ENCODE assay signal across 22 cellular contexts in genomic region chr4:158166701-158167100, GRCh38. TPM values are rescaled to one million over a fixed set of nuclear protein-coding genes. Genes with fewer than 3 reads are reported as not detected.
DNase-seq lines count a peak whose midpoint lies in the region; ATAC-seq, FAIRE-seq and TF ChIP-seq lines count a peak whose summit lies in the region.
"Had no signal": no experiment of that assay in that cellular context is flagged by ENCODE, and none has a peak within 500 bp of the region (broad histone marks: within the 10 kb centered on the region; RNA-seq: fewer than 3 reads in every experiment).

No MANE protein-coding gene starts in this region.

- no peak overlapping the region for H3K4me3 ChIP-seq in cardiac muscle cell
- peak overlapping the region in 2 of 3 experiments; percentile 53 to 94 for H3K4me3 ChIP-seq in endothelial cell of umbilical vein (replicated peaks in 1 of 3; ENCODE audit: insufficient read depth in 1 of 3, low read depth in 1 of 3, low read length in 3 of 3)
- peak overlapping the region; percentile 7 for H3K4me3 ChIP-seq in psoas muscle
- H3K4me3 ChIP-seq in uterus = peak overlapping the region; percentile 47 to 60
- H3K4me3 ChIP-seq in gastroesophageal sphincter = peak overlapping the region in 1 of 2 donors; percentile 58
- H3K4me3 ChIP-seq: BLaER1, GM12878 had no signal

- H3K79me2 ChIP-seq in endothelial cell of umbilical vein (ENCODE audit: control insufficient read depth, insufficient read depth, low read length) = peaks cover 91% of the 10 kb centered on the region

- dilution Hi-C loops in endothelial cell of umbilical vein (cut with MboI; ENCODE audit: extremely low pct_ligation_motif_present, low sequenced_read_pairs) = loop anchor here (25.0 kb wide), 1 partner anchor 154 kb away; no protein-coding TSS in a partner anchor

- H3K4me2 ChIP-seq in endothelial cell of umbilical vein (ENCODE audit: insufficient read depth, low read length) = peak overlapping the region; percentile 92
- H3K4me2 ChIP-seq: BLaER1 had no signal

- CTCF ChIA-PET in endothelial cell of umbilical vein (lab: Charles Lee) = interaction anchor here (0.9 kb wide), 1 partner anchor 166 kb away, joined by 3 read pairs; no protein-coding TSS in a partner anchor

- BruUV-seq in endothelial cell of umbilical vein (replicated peaks; lab: Mats Ljungman, UMichigan) = no TSS peak

- intact Hi-C loops in left cardiac atrium (cut with DNase I) (no loop called here), endothelial cell of umbilical vein (cut with micrococcal nuclease) (no loop called here), psoas muscle (cut with DNase I) (loop anchor here in 1 of 2 donors (5.0 kb wide), 1 partner anchor 159 kb away; no protein-coding TSS in a partner anchor), uterus (cut with DNase I; ENCODE audit: low total_unique reads) (no loop called here)

- 45 to 52% (median 49%) methylated on average over 2 of the region's 2 CpGs for WGBS in psoas muscle, 3 donors
- 32 to 40% methylated on average over 2 of the region's 2 CpGs for WGBS in gastroesophageal sphincter (ENCODE audit: low coverage in 1 of 2), 2 donors

- ATAC-seq in left cardiac atrium (no peak), psoas muscle (no peak), gastroesophageal sphincter (no peak)
- ATAC-seq: esophagus mucosa; GM12878; stimulated activated naive CD8-positive, alpha-beta T cell treated with anti-CD3 and anti-CD28 coated beads, Interleukin-15, Interleukin-2, amounts not matched to agents 100 U/mL and 50 U/mL, for 24 hours; T-helper 17 cell had no signal

- H3K9me1 ChIP-seq in endothelial cell of umbilical vein (replicated peaks; ENCODE audit: control insufficient read depth, extremely low read depth, insufficient read depth, low read length) = no peaks in the 10 kb centered on the region

- H4K20me1 ChIP-seq in endothelial cell of umbilical vein (replicated peaks; ENCODE audit: control insufficient read depth, extremely low read depth, insufficient read depth, low read length) = no peaks in the 10 kb centered on the region
- H4K20me1 ChIP-seq: BLaER1 had no signal

- POLR2A ChIA-PET in endothelial cell of umbilical vein (lab: Charles Lee) = no interaction called here

- H3K27ac ChIP-seq in cardiac muscle cell (no peak overlapping the region), endothelial cell of umbilical vein (ENCODE audit: insufficient read depth, low read depth, low read length) (peak overlapping the region; percentile 18), psoas muscle (peak overlapping the region; percentile 21), uterus (peak overlapping the region; percentile 90 to 97), gastroesophageal sphincter (peak overlapping the region in 2 of 4 donors; percentile 15 to 84)
- H3K27ac ChIP-seq: BLaER1 had no signal

- TF ChIP-seq CTCF in cardiac muscle cell (IDR thresholded peaks at IDR 0.05; ENCODE audit: low read depth, low read length) (peak; percentile 4), endothelial cell of umbilical vein (IDR thresholded peaks at IDR 0.05; ENCODE audit: extremely low read depth in 1 of 2, insufficient read depth in 1 of 2, low read depth in 1 of 2, low read length in 2 of 2) (no peak), psoas muscle (IDR thresholded peaks at IDR 0.05) (no peak), uterus (IDR thresholded peaks at IDR 0.05) (peak in 1 of 4 experiments; percentile 9), gastroesophageal sphincter (IDR thresholded peaks at IDR 0.05) (peak in 1 of 4 experiments; percentile 11)

- H3K4me1 ChIP-seq in cardiac muscle cell (ENCODE audit: low read depth) = peaks cover 15% of the 10 kb centered on the region
- H3K4me1 ChIP-seq in endothelial cell of umbilical vein (ENCODE audit: control insufficient read depth, extremely low read depth, insufficient read depth, low read length) = peaks cover 58% of the 10 kb centered on the region
- H3K4me1 ChIP-seq in psoas muscle = peaks cover 19% of the 10 kb centered on the region
- H3K4me1 ChIP-seq in uterus = peaks cover 0 to 17% of the 10 kb centered on the region in 2 donors
- peaks cover 0 to 41% (median 0%) of the 10 kb centered on the region in 3 donors for H3K4me1 ChIP-seq in gastroesophageal sphincter

- DNase-seq in cardiac muscle cell (ENCODE audit: low read depth in 1 of 2, low spot score in 1 of 2) (peak in 1 of 2 donors; percentile 62), left cardiac atrium (no peak), endothelial cell of umbilical vein (ENCODE audit: low read depth, low spot score) (peak; percentile 71), psoas muscle (no peak), uterus (no peak), NCI-H526 (lab: John Stamatoyannopoulos, UW) (no peak), H4 (ENCODE audit: low spot score) (no peak)
- DNase-seq: 8988T; activated CD4-positive, alpha-beta memory T cell treated with anti-CD3 and anti-CD28 coated beads, Interleukin-2, amount 10 ng/mL, durations not matched to agents 7 days and 5 days; activated naive CD4-positive, alpha-beta T cell treated with anti-CD3 and anti-CD28 coated beads, Interleukin-2, amount 50 U/mL, for 16 hours; activated T-cell treated with anti-CD3 and anti-CD28 coated beads, Interleukin-2, amount 50 U/mL, for 1 hour; GF-D8; midbrain; NCI-H1105; stimulated activated CD4-positive, alpha-beta T cell treated with anti-CD3 and anti-CD28 coated beads, Interleukin-1b, Interleukin-23, amount 100 ng/mL, for 48 hours; stimulated activated naive CD8-positive, alpha-beta T cell treated with anti-CD3 and anti-CD28 coated beads, Interleukin-15, Interleukin-2, amounts not matched to agents 100 U/mL and 50 U/mL, for 24 hours; T-helper 17 cell had no signal

- no peak for TF ChIP-seq EP300 in gastroesophageal sphincter (IDR thresholded peaks at IDR 0.05)

- peak overlapping the region; percentile 82 for H3K9ac ChIP-seq in endothelial cell of umbilical vein (replicated peaks; ENCODE audit: extremely low read depth, insufficient read depth, low read length)
- H3K9ac ChIP-seq: BLaER1 had no signal

- H3K27me3 ChIP-seq in cardiac muscle cell (no peaks in the 10 kb centered on the region), endothelial cell of umbilical vein (ENCODE audit: control insufficient read depth in 2 of 2, insufficient read depth in 2 of 2, low read length in 2 of 2) (no peaks in the 10 kb centered on the region), psoas muscle (ENCODE audit: insufficient read depth in 3 of 3, low read length in 2 of 3) (peaks cover 0 to 4% (median 0%) of the 10 kb centered on the region in 3 donors), uterus (no peaks in the 10 kb centered on the region), gastroesophageal sphincter (no peaks in the 10 kb centered on the region)
- H3K27me3 ChIP-seq: BLaER1 had no signal

- TF ChIP-seq POLR2A in endothelial cell of umbilical vein (IDR thresholded peaks at IDR 0.05; ENCODE audit: low read depth, low read length) = no peak
- TF ChIP-seq POLR2A in uterus (IDR thresholded peaks at IDR 0.05) = no peak
- TF ChIP-seq POLR2A in gastroesophageal sphincter (IDR thresholded peaks at IDR 0.05) = no peak

- H3K9me3 ChIP-seq in cardiac muscle cell (ENCODE audit: low read depth) (no peaks in the 10 kb centered on the region), endothelial cell of umbilical vein (replicated peaks; ENCODE audit: control insufficient read depth, insufficient read depth, low read length) (no peaks in the 10 kb centered on the region), psoas muscle (no peaks in the 10 kb centered on the region), uterus (no peaks in the 10 kb centered on the region), gastroesophageal sphincter (no peaks in the 10 kb centered on the region)
- H3K9me3 ChIP-seq: BLaER1 had no signal

- H3K36me3 ChIP-seq in cardiac muscle cell = no peaks in the 10 kb centered on the region
- H3K36me3 ChIP-seq in endothelial cell of umbilical vein (ENCODE audit: control insufficient read depth in 2 of 2, extremely low read depth in 1 of 2, insufficient read depth in 2 of 2, low read length in 2 of 2) = peaks cover 0 to 7% of the 10 kb centered on the region in 2 experiments
- no peaks in the 10 kb centered on the region for H3K36me3 ChIP-seq in psoas muscle (ENCODE audit: insufficient read depth in 1 of 2, low read depth in 1 of 2)
- no peaks in the 10 kb centered on the region for H3K36me3 ChIP-seq in uterus
- no peaks in the 10 kb centered on the region for H3K36me3 ChIP-seq in gastroesophageal sphincter
- H3K36me3 ChIP-seq: BLaER1 had no signal

- H2AFZ ChIP-seq in endothelial cell of umbilical vein (ENCODE audit: low read depth, low read length) = no peak overlapping the region

- FAIRE-seq in endothelial cell of umbilical vein (lab: Jason Lieb, UNC) = no peak
- FAIRE-seq: GM12878, keratinocyte had no signal

RNA-seq across cellular contexts. Expression of gene GASK1B, which starts 6.1 kb away (rescaled TPM):
- total RNA-seq in cardiac muscle cell (17.3 and 19.1 TPM in 2 replicates), left cardiac atrium (10 to 100 TPM; 61.5 to 71.2 TPM), endothelial cell of umbilical vein (235 and 238 TPM in 2 replicates), psoas muscle (10 to 100 TPM in 1 of 4 donors, 1 to 10 TPM in 3; 5.3 to 16.7 (median 8.0) TPM), uterus (100 to 1,000 TPM in 1 of 4 donors, 10 to 100 TPM in 3; 54.7 to 135 (median 62.7) TPM), gastroesophageal sphincter (10 to 100 TPM; 33.8 to 66.6 (median 42.0) TPM)
- polyA plus RNA-seq in cardiac muscle cell (5.7 and 8.5 TPM in 2 replicates), endothelial cell of umbilical vein (141 and 160 TPM in 2 replicates), psoas muscle (1 to 10 TPM; 2.6 to 5.4 (median 3.2) TPM)
- polyA plus RNA-seq in endothelial cell of umbilical vein (2011; cell fraction: cytosol; rRNA removed) = 95.6 and 113 TPM in 2 replicates
- 127 and 148 TPM in 2 replicates for polyA plus RNA-seq in endothelial cell of umbilical vein (2011; cell fraction: nucleus; rRNA removed)
- polyA plus RNA-seq in endothelial cell of umbilical vein (2012) = 142 and 143 TPM in 2 replicates
- polyA minus RNA-seq in endothelial cell of umbilical vein = 352 and 369 TPM in 2 replicates
- polyA minus RNA-seq in endothelial cell of umbilical vein (2011; cell fraction: cytosol; rRNA and poly(A)+ RNA removed) = not detected
- polyA minus RNA-seq in endothelial cell of umbilical vein (2011; cell fraction: nucleus; rRNA and poly(A)+ RNA removed) = 427 and 439 TPM in 2 replicates
- total RNA-seq in H4 (2014; rRNA removed; shearing (Covaris generic)) = 2.1 and 2.2 TPM in 2 replicates
- total RNA-seq: activated CD4-positive, alpha-beta memory T cell treated with anti-CD3 and anti-CD28 coated beads, Interleukin-2, amount 10 ng/mL, durations not matched to agents 7 days and 5 days had no signal

RNA-seq across cellular contexts. Expression of gene TMEM144, which starts 43.6 kb away (rescaled TPM):
- total RNA-seq in cardiac muscle cell (7.8 and 11.6 TPM in 2 replicates), left cardiac atrium (10 to 100 TPM in 1 of 2 donors, 1 to 10 TPM in 1; 9.3 to 11.1 TPM), endothelial cell of umbilical vein (23.0 and 23.9 TPM in 2 replicates), psoas muscle (1 to 10 TPM in 3 of 4 donors, under 1 TPM in 1; 0.88 to 1.9 (median 1.4) TPM), uterus (1 to 10 TPM; 3.8 to 9.7 (median 5.0) TPM), gastroesophageal sphincter (10 to 100 TPM in 1 of 4 donors, 1 to 10 TPM in 3; 3.9 to 13.4 (median 6.3) TPM)
- polyA plus RNA-seq in cardiac muscle cell (11.0 and 11.4 TPM in 2 replicates), endothelial cell of umbilical vein (10.5 and 10.6 TPM in 2 replicates), psoas muscle (1 to 10 TPM in 2 of 3 donors, under 1 TPM in 1; 0.53 to 1.2 (median 1.0) TPM)
- polyA plus RNA-seq in endothelial cell of umbilical vein (2011; cell fraction: cytosol; rRNA removed) = 2.3 and 3.1 TPM in 2 replicates
- polyA plus RNA-seq in endothelial cell of umbilical vein (2011; cell fraction: nucleus; rRNA removed) = 78.6 and 80.6 TPM in 2 replicates
- 5.2 and 5.6 TPM in 2 replicates for polyA plus RNA-seq in endothelial cell of umbilical vein (2012)
- polyA minus RNA-seq in endothelial cell of umbilical vein = 70.2 and 95.2 TPM in 2 replicates
- 2.2 TPM for polyA minus RNA-seq in endothelial cell of umbilical vein (2011; cell fraction: cytosol; rRNA and poly(A)+ RNA removed)
- polyA minus RNA-seq in endothelial cell of umbilical vein (2011; cell fraction: nucleus; rRNA and poly(A)+ RNA removed) = 156 and 223 TPM in 2 replicates
- 1.8 and 4.5 TPM in 2 replicates for total RNA-seq in H4 (2014; rRNA removed; shearing (Covaris generic))
- total RNA-seq: activated CD4-positive, alpha-beta memory T cell treated with anti-CD3 and anti-CD28 coated beads, Interleukin-2, amount 10 ng/mL, durations not matched to agents 7 days and 5 days had no signal
